In the genomic region with DNA sequence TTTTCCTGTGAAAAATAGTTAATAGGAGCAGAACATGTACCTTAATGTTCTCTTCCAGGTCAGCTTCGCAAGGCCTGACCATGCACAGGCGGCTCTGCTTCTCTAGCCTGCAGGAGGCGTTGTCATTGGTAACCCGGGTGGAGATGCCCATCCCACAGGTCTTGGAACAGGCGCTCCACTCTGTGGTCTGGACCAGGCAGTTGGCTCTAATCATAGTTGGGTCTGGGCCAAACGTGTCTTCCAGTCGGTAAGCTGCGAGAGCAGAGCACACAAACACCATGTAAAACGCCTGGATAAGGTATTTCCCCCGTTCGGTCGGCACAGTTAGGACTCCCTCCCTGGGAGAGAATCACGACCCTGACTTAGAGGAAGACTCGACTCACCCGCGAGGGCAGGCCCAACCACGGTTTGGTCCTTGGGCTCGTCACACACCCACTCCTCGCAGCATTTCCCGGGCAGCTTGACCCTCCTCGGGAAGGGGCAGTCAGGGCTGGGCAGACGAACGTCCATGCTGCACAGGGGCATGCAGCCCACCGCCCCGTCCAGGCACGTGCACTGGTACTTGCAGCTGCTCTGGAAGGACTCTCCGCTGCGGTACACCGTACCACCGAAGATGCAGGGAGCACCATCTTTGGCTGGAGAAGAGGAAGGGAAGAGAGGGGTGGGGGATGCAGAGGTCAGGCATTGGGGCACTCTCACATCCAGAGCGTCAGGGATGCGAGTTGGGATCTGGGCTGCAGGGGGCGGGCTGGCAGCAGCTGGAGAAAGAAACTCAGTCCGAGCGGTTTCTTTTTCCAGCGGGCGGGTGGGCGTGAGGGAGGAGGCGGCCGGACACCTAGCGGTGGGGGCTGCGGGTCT, we compare ENCODE assay signal across 8 cellular contexts. TPM values are rescaled to one million over a fixed set of nuclear protein-coding genes. Genes with fewer than 3 reads are reported as not detected.
A peak's percentile ranks its signal among the peaks of the same experiment; 100 is the strongest.
DNase-seq lines count a peak whose midpoint lies in the region; ATAC-seq and TF ChIP-seq lines count a peak whose summit lies in the region.

No MANE protein-coding gene starts in this region.

- peak overlapping the region; percentile 77 for H3K4me3 ChIP-seq in osteoblast (ENCODE audit: insufficient read depth, low read length)

- peak overlapping the region; percentile 76 for H3K4me2 ChIP-seq in osteoblast (ENCODE audit: insufficient read depth, low read length)

- H2AFZ ChIP-seq in osteoblast (ENCODE audit: low read length): no peak overlapping the region

- intact Hi-C loops in cardiac septum (cut with DNase I): loop anchor here (5.0 kb wide), 2 partner anchors 192 to 212 kb away; no protein-coding TSS in a partner anchor

- peak overlapping the region; percentile 82 for H3K27ac ChIP-seq in osteoblast (ENCODE audit: low read depth, low read length)

- H3K4me1 ChIP-seq in osteoblast (ENCODE audit: insufficient read depth, low read length): peaks cover 36% of the 10 kb centered on the region

- peaks cover 16% of the 10 kb centered on the region for H3K36me3 ChIP-seq in osteoblast (ENCODE audit: insufficient read depth, low read length)

- DNase-seq in C1 segment of cervical spinal cord (lab: John Stamatoyannopoulos, UW): peak in 12 of 14 donors; percentile 8 to 78 (median 56)
- peak; percentile 60 for DNase-seq in NCI-H69 (lab: John Stamatoyannopoulos, UW)
- peak in 54 of 56 donors; percentile 7 to 77 (median 44) for DNase-seq in amygdala (lab: John Stamatoyannopoulos, UW)
- peak; percentile 81 for DNase-seq in cardiac septum (ENCODE audit: low spot score)
- DNase-seq in osteoblast (ENCODE audit: insufficient read length, low spot score, missing footprints): peak; percentile 94
- no peak for DNase-seq in effector CD8-positive, alpha-beta T cell (lab: John Stamatoyannopoulos, UW)

- ATAC-seq in GM19372 (IDR thresholded peaks at IDR 0.05; ENCODE audit: low read depth, unreplicated experiment) (peak; percentile 46), GM19452 (IDR thresholded peaks at IDR 0.05; ENCODE audit: unreplicated experiment) (no peak)

- no peaks in the 10 kb centered on the region for H3K27me3 ChIP-seq in osteoblast (ENCODE audit: insufficient read depth, low read length)

- H3K79me2 ChIP-seq in osteoblast (ENCODE audit: insufficient read depth, low read length): no peaks in the 10 kb centered on the region

- peak; percentile 48 for TF ChIP-seq CTCF in osteoblast (IDR thresholded peaks at IDR 0.05; ENCODE audit: extremely low read depth, low read depth, low read length)

- H3K9me3 ChIP-seq in osteoblast (ENCODE audit: low read depth, low read length): no peaks in the 10 kb centered on the region

- H4K20me1 ChIP-seq in osteoblast (ENCODE audit: insufficient read depth, low read length): peaks cover 15% of the 10 kb centered on the region

RNA-seq across cellular contexts. Expression of a gene that starts 1.0 kb away (rescaled TPM):
- total RNA-seq in cardiac septum (76.5 TPM), osteoblast (221 and 272 TPM in 2 replicates)
